Comparison of ENCODE assay signal across 1 cellular context in the genomic region with DNA sequence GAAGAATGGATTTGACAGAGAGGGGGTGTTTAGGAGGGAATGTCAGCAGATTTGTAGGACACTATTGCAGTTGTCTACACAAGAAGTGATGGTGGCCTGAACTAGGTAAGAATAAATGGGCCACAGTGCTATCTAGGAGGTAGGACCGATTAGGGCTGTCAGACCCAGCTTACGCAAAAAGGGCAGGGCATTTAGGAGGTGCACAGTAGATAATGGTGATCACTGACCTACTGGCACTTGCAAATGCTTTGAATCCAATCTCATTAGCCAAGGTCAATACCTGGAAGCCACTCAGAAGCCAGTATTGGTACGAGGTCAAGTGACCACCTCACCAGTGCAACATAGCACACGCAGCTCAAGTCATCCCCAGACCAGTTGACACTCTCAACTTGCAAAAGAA.
TF ChIP-seq lines count a peak whose summit lies in the region.

No MANE protein-coding gene starts in this region.

TF ChIP-seq in IMR-90, 13 proteins besides CTCF, POLR2A, EP300 and RAD21 (continued from another document):
- no peak for TF ChIP-seq USF2 (IDR thresholded peaks at IDR 0.05; ENCODE audit: low read depth, low read length)
- no peak for TF ChIP-seq MAFK (IDR thresholded peaks at IDR 0.05; ENCODE audit: low read depth, low read length)
- TF ChIP-seq SMC3 (IDR thresholded peaks at IDR 0.05; ENCODE audit: low read depth, low read length): no peak
- no peak for TF ChIP-seq CEBPB (IDR thresholded peaks at IDR 0.05; ENCODE audit: low read depth, low read length)
- no peak for TF ChIP-seq RFX5 (IDR thresholded peaks at IDR 0.05; ENCODE audit: low read depth, low read length)
